Comparison of ENCODE assay signal across 13 cellular contexts in the genomic region with DNA sequence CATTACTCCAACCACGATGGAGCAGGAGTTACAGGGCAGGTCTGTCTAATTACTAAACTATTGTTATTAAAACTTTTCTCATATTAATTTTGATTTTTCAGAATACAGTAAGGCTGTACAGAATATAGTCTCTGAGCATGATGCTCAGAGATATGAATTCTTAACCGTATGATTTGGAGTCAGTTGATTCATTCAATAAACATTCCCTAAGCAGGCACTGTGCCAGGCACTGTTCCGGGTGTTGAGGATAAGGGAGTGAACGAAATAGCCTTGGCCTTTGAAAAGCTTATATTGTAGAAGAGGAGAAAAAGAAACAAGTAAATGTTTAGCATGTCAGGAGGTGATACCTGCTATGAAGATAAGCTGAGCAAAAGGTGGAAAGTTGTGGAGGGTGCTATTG.
A peak's percentile ranks its signal among the peaks of the same experiment; 100 is the strongest.
DNase-seq lines count a peak whose midpoint lies in the region; ATAC-seq, FAIRE-seq and TF ChIP-seq lines count a peak whose summit lies in the region.
"Had no signal": no experiment of that assay in that cellular context is flagged by ENCODE, and none has a peak within 500 bp of the region (broad histone marks: within the 10 kb centered on the region; RNA-seq: fewer than 3 reads in every experiment).

No MANE protein-coding gene starts in this region.

- intact Hi-C loops in mucosa of descending colon (cut with DNase I, micrococcal nuclease) (no loop called here), HepG2 (cut with micrococcal nuclease; ENCODE audit: unreplicated experiment) (no loop called here)

- in situ Hi-C loops in HepG2 (cut with HindIII; ENCODE audit: extremely low pct_ligation_motif_present, low pct_unique_long_range_greater_than_20kb) = no loop called here

- DNase-seq in A172 (ENCODE audit: low spot score) (peak; percentile 52), RCC 7860 (ENCODE audit: low spot score) (peak; percentile 39), epithelial cell of esophagus (ENCODE audit: low read depth) (peak; percentile 77), mucosa of descending colon (peak in 2 of 3 donors; percentile 44 to 55), NCI-H82 (lab: John Stamatoyannopoulos, UW) (no peak), HepG2 (ENCODE audit: low spot score) (no peak), NCI-H774 (lab: John Stamatoyannopoulos, UW) (no peak)
- DNase-seq: 8988T; NCI-H526 treated with DMSO at 0.1 percent for 48 hours; stimulated activated CD4-positive, alpha-beta T cell treated with anti-CD3 and anti-CD28 coated beads, Interleukin-1b, Interleukin-23, amount 100 ng/mL, for 48 hours had no signal

- no peak overlapping the region for H3K9ac ChIP-seq in HepG2 (ENCODE audit: insufficient read depth, low read depth, low read length)

- CTCF ChIA-PET in HepG2 (lab: Yijun Ruan, JAX; ENCODE audit: low intra/inter-chr PET ratio, low total read pairs) = no interaction called here

- TF ChIP-seq CTCF in epithelial cell of esophagus (IDR thresholded peaks at IDR 0.05; ENCODE audit: insufficient read depth, low read depth, low read length, missing control alignments) (no peak), mucosa of descending colon (IDR thresholded peaks at IDR 0.05) (no peak), HepG2 (CRISPR knock-in tag; IDR thresholded peaks at IDR 0.05) (no peak)

- H3K9me3 ChIP-seq in mucosa of descending colon (no peaks in the 10 kb centered on the region), HepG2 (ENCODE audit: low read length) (no peaks in the 10 kb centered on the region)
- H3K9me3 ChIP-seq: breast epithelium had no signal

- H3K4me1 ChIP-seq in mucosa of descending colon (ENCODE audit: low read depth) (no peaks in the 10 kb centered on the region), HepG2 (ENCODE audit: insufficient read depth, low read length) (no peaks in the 10 kb centered on the region)
- H3K4me1 ChIP-seq: breast epithelium had no signal

- no peak overlapping the region for H3K27ac ChIP-seq in HepG2 (ENCODE audit: extremely low read length, insufficient read depth, low read length)
- H3K27ac ChIP-seq: breast epithelium had no signal

- TF ChIP-seq RAD21 in HepG2 (CRISPR knock-in tag; IDR thresholded peaks at IDR 0.05) = no peak

- ATAC-seq in mucosa of descending colon (peak; percentile 47), HepG2 (no peak), GM21381 (IDR thresholded peaks at IDR 0.05; ENCODE audit: unreplicated experiment) (no peak)
- ATAC-seq: GM23338 had no signal

- TF ChIP-seq EP300 in HepG2 (IDR thresholded peaks at IDR 0.05; ENCODE audit: low read depth in 2 of 2, low read length in 2 of 2) = no peak
- TF ChIP-seq EP300 in HepG2 (CRISPR knock-in tag; IDR thresholded peaks at IDR 0.05; ENCODE audit: borderline replicate concordance) = no peak

- POLR2A ChIA-PET in HepG2 (lab: Yijun Ruan, JAX) = no interaction called here

- no peaks in the 10 kb centered on the region for H3K79me2 ChIP-seq in HepG2 (ENCODE audit: insufficient read depth, low read length)

- FAIRE-seq in RCC 7860 (lab: Jason Lieb, UNC) (peak; percentile 60), HepG2 (lab: Jason Lieb, UNC) (no peak)

- 5% methylated on average over 4 of the region's 4 CpGs for WGBS in HepG2 (ENCODE audit: low lambda C conversion rate)

- H3K36me3 ChIP-seq in mucosa of descending colon (ENCODE audit: low read depth) (no peaks in the 10 kb centered on the region), HepG2 (replicated peaks in 1 of 2; ENCODE audit: control insufficient read depth in 1 of 2, insufficient read depth in 2 of 2, low read length in 2 of 2) (no peaks in the 10 kb centered on the region)
- H3K36me3 ChIP-seq: breast epithelium had no signal

- H3K27me3 ChIP-seq in HepG2 (ENCODE audit: control insufficient read depth in 1 of 2, insufficient read depth in 2 of 2, low read length in 2 of 2) = no peaks in the 10 kb centered on the region
- H3K27me3 ChIP-seq: breast epithelium had no signal

- no peak overlapping the region for H2AFZ ChIP-seq in HepG2 (ENCODE audit: low read length)
- H2AFZ ChIP-seq: GM23338 had no signal

- no peak for TF ChIP-seq POLR2A in HepG2 (IDR thresholded peaks at IDR 0.05; ENCODE audit: insufficient read depth in 1 of 2, low read depth in 2 of 2, low read length in 2 of 2)

- H3K4me3 ChIP-seq in epithelial cell of esophagus (ENCODE audit: low read length) (no peak overlapping the region), mucosa of descending colon (no peak overlapping the region), HepG2 (replicated peaks in 1 of 3; ENCODE audit: insufficient read depth in 1 of 3, low read depth in 2 of 3, low read length in 3 of 3) (no peak overlapping the region)
- H3K4me3 ChIP-seq: breast epithelium, GM23338 had no signal

- H4K20me1 ChIP-seq in HepG2 (ENCODE audit: insufficient read depth, low read length) = no peaks in the 10 kb centered on the region

- no peak overlapping the region for H3K4me2 ChIP-seq in HepG2 (ENCODE audit: low read depth, low read length)
- H3K4me2 ChIP-seq: GM23338 had no signal

- no TSS peak for BruUV-seq in HepG2 (replicated peaks; lab: Mats Ljungman, UMichigan)

TF ChIP-seq in HepG2, 621 proteins besides CTCF, POLR2A, EP300 and RAD21:
- TF ChIP-seq ZNF891 (CRISPR knock-in tag; IDR thresholded peaks at IDR 0.05) (no peak), CENPT (CRISPR knock-in tag; IDR thresholded peaks at IDR 0.05; ENCODE audit: low read depth) (no peak), ZNF329 (CRISPR knock-in tag; IDR thresholded peaks at IDR 0.05; ENCODE audit: low read depth) (no peak)

Comparison
In these comparisons a context has a peak if more than half of its experiments do, and no peak if none do; other contexts are left out.
1. DNase-seq: peak in A172 (single experiment), RCC 7860 (single experiment), epithelial cell of esophagus (single experiment) and mucosa of descending colon (2 of 3); none in NCI-H82 (single experiment), HepG2 (single experiment) and NCI-H774 (single experiment).